ENCODE assay signal across 1 cellular context in the genomic region with DNA sequence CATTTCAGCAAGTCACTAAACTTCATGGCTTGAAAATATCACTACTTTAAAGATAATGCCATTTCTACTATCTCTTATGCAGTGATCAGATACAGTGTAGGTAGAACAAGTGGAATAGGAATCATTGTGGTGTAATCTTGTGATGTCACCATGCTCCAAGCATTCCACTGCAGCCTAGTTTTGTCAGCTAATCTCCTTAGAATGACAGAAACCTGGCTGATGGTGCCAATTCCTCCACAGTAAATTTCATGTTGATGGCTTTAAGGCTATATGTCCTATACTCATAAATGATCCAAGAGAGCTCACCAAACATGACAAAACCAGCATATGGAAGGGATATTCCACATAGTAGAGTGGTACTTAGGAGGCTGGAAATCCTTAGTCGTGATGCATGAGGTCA.
TF ChIP-seq lines count a peak whose summit lies in the region.

No MANE protein-coding gene starts in this region.

TF ChIP-seq in HepG2, 621 proteins besides CTCF, POLR2A, EP300 and RAD21 (continued from another document):
- TF ChIP-seq, protein P1, sequence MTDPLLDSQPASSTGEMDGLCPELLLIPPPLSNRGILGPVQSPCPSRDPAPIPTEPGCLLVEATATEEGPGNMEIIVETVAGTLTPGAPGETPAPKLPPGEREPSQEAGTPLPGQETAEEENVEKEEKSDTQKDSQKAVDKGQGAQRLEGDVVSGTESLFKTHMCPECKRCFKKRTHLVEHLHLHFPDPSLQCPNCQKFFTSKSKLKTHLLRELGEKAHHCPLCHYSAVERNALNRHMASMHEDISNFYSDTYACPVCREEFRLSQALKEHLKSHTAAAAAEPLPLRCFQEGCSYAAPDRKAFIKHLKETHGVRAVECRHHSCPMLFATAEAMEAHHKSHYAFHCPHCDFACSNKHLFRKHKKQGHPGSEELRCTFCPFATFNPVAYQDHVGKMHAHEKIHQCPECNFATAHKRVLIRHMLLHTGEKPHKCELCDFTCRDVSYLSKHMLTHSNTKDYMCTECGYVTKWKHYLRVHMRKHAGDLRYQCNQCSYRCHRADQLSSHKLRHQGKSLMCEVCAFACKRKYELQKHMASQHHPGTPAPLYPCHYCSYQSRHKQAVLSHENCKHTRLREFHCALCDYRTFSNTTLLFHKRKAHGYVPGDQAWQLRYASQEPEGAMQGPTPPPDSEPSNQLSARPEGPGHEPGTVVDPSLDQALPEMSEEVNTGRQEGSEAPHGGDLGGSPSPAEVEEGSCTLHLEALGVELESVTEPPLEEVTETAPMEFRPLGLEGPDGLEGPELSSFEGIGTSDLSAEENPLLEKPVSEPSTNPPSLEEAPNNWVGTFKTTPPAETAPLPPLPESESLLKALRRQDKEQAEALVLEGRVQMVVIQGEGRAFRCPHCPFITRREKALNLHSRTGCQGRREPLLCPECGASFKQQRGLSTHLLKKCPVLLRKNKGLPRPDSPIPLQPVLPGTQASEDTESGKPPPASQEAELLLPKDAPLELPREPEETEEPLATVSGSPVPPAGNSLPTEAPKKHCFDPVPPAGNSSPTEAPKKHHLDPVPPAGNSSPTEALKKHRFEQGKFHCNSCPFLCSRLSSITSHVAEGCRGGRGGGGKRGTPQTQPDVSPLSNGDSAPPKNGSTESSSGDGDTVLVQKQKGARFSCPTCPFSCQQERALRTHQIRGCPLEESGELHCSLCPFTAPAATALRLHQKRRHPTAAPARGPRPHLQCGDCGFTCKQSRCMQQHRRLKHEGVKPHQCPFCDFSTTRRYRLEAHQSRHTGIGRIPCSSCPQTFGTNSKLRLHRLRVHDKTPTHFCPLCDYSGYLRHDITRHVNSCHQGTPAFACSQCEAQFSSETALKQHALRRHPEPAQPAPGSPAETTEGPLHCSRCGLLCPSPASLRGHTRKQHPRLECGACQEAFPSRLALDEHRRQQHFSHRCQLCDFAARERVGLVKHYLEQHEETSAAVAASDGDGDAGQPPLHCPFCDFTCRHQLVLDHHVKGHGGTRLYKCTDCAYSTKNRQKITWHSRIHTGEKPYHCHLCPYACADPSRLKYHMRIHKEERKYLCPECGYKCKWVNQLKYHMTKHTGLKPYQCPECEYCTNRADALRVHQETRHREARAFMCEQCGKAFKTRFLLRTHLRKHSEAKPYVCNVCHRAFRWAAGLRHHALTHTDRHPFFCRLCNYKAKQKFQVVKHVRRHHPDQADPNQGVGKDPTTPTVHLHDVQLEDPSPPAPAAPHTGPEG (CRISPR knock-in tag; IDR thresholded peaks at IDR 0.05): no peak
- TF ChIP-seq ZNF570 (CRISPR knock-in tag; IDR thresholded peaks at IDR 0.05; ENCODE audit: borderline replicate concordance): no peak
- TF ChIP-seq, protein P2, sequence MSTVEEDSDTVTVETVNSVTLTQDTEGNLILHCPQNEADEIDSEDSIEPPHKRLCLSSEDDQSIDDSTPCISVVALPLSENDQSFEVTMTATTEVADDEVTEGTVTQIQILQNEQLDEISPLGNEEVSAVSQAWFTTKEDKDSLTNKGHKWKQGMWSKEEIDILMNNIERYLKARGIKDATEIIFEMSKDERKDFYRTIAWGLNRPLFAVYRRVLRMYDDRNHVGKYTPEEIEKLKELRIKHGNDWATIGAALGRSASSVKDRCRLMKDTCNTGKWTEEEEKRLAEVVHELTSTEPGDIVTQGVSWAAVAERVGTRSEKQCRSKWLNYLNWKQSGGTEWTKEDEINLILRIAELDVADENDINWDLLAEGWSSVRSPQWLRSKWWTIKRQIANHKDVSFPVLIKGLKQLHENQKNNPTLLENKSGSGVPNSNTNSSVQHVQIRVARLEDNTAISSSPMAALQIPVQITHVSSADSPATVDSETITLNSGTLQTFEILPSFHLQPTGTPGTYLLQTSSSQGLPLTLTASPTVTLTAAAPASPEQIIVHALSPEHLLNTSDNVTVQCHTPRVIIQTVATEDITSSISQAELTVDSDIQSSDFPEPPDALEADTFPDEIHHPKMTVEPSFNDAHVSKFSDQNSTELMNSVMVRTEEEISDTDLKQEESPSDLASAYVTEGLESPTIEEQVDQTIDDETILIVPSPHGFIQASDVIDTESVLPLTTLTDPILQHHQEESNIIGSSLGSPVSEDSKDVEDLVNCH (CRISPR knock-in tag; IDR thresholded peaks at IDR 0.05): no peak
- TF ChIP-seq, protein P3, sequence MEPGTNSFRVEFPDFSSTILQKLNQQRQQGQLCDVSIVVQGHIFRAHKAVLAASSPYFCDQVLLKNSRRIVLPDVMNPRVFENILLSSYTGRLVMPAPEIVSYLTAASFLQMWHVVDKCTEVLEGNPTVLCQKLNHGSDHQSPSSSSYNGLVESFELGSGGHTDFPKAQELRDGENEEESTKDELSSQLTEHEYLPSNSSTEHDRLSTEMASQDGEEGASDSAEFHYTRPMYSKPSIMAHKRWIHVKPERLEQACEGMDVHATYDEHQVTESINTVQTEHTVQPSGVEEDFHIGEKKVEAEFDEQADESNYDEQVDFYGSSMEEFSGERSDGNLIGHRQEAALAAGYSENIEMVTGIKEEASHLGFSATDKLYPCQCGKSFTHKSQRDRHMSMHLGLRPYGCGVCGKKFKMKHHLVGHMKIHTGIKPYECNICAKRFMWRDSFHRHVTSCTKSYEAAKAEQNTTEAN (CRISPR knock-in tag; conservative IDR thresholded peaks at IDR 0.05): no peak
- TF ChIP-seq ATF7 (IDR thresholded peaks at IDR 0.05): peak; percentile 55; the same call in 1 of the 2 replicates
- TF ChIP-seq ATF7 (CRISPR knock-in tag; IDR thresholded peaks at IDR 0.05): no peak
- TF ChIP-seq ZNF12 (CRISPR knock-in tag; IDR thresholded peaks at IDR 0.05): no peak
- TF ChIP-seq ATM (IDR thresholded peaks at IDR 0.05; ENCODE audit: borderline replicate concordance): no peak
- TF ChIP-seq NR3C1 (CRISPR knock-in tag; IDR thresholded peaks at IDR 0.05): no peak
- TF ChIP-seq SMAD3 (CRISPR knock-in tag; IDR thresholded peaks at IDR 0.05): no peak
- TF ChIP-seq, protein P4, sequence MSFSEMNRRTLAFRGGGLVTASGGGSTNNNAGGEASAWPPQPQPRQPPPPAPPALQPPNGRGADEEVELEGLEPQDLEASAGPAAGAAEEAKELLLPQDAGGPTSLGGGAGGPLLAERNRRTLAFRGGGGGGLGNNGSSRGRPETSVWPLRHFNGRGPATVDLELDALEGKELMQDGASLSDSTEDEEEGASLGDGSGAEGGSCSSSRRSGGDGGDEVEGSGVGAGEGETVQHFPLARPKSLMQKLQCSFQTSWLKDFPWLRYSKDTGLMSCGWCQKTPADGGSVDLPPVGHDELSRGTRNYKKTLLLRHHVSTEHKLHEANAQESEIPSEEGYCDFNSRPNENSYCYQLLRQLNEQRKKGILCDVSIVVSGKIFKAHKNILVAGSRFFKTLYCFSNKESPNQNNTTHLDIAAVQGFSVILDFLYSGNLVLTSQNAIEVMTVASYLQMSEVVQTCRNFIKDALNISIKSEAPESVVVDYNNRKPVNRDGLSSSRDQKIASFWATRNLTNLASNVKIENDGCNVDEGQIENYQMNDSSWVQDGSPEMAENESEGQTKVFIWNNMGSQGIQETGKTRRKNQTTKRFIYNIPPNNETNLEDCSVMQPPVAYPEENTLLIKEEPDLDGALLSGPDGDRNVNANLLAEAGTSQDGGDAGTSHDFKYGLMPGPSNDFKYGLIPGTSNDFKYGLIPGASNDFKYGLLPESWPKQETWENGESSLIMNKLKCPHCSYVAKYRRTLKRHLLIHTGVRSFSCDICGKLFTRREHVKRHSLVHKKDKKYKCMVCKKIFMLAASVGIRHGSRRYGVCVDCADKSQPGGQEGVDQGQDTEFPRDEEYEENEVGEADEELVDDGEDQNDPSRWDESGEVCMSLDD (CRISPR knock-in tag; IDR thresholded peaks at IDR 0.05; ENCODE audit: borderline replicate concordance): no peak
- peak; percentile 20; the same call in 1 of the 2 replicates for TF ChIP-seq CREB1 (IDR thresholded peaks at IDR 0.05)
- no peak for TF ChIP-seq CREB1 (CRISPR knock-in tag; IDR thresholded peaks at IDR 0.05)
